In the genomic region with DNA sequence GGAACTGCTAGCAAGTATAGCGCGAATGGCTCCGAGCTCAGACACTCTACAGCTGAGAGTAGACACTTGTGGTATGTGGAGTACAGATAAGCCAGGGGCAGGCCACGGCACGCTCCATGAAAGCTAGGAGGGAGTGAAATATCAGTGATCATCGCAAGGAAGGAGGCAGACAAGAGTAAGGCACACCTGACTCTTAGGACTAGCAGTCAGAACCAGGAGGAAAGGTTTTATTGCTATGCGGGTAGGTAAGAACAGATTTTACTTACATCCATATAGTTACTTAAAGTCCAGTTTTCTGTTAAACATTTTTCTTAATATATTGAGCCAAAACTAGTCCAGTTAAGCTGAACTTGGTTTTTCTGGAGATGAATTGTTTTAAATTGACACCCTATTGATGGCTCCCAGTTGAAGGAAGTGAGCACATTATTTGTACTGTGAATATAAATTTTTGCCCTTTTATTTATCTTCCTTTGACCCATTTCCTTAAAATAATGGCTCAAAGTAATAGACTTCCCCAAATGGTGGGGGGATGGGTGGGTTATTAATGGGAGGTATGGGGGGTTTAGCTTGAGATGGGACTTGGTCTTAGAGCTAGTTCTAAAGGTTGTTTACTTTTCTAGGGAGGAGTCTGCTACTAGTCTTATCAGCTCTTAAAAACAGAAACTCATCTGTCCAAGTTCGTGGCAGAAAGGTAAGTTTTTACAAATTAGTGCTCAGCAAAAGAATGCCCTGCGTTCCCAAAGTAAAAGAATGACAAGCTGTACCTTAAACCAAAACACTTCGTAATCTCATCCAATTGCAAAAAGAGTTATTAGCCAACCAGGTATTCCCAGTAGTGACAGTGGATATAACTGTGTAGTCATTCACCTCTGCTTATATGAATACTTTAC, we compare ENCODE assay signal across 8 cellular contexts. TPM values are rescaled to one million over a fixed set of nuclear protein-coding genes. Genes with fewer than 3 reads are reported as not detected.
DNase-seq lines count a peak whose midpoint lies in the region; ATAC-seq, FAIRE-seq and TF ChIP-seq lines count a peak whose summit lies in the region.

No MANE protein-coding gene starts in this region.

- H3K4me3 Mint-ChIP-seq in Caco-2 (ENCODE audit: unreplicated experiment), result no peak overlapping the region
- peak overlapping the region; percentile 60; the same call in 1 of the 2 replicates for H3K4me3 Mint-ChIP-seq in HFFc6
- H3K4me3 Mint-ChIP-seq in naive B cell, result peak overlapping the region in 4 of 8 donors; percentile 29 to 69 (median 46)

- H3K27me3 Mint-ChIP-seq in Caco-2 (ENCODE audit: insufficient read depth, unreplicated experiment) (no peaks in the 10 kb centered on the region), HFFc6 (ENCODE audit: insufficient read depth) (peaks cover 14% of the 10 kb centered on the region), naive B cell (no peaks in the 10 kb centered on the region)

- WGBS in K562 (ENCODE audit: insufficient coverage, low coverage, missing lambda C conversion rate), result 4% methylated on average over 10 of the region's 10 CpGs
- WGBS in upper lobe of left lung, 2 donors, result 42 to 61% methylated on average over 10 of the region's 10 CpGs

- intact Hi-C loops in Caco-2 (cut with micrococcal nuclease; ENCODE audit: unreplicated experiment), result no loop called here
- intact Hi-C loops in K562 (cut with micrococcal nuclease), result loop anchor here (5.0 kb wide), 1 partner anchor 64 kb away; no protein-coding TSS in a partner anchor

- TF ChIP-seq EP300 in K562 (IDR thresholded peaks at IDR 0.05; ENCODE audit: low read length) (peak; percentile 55; the same call in 1 of the 2 replicates), upper lobe of left lung (IDR thresholded peaks at IDR 0.05) (no peak)

- DNase-seq in Caco-2 (peak; percentile 36 to 67), HFFc6 (no peak), K562 (ENCODE audit: extremely low read depth in 1 of 4, low spot score in 3 of 4) (peak in 3 of 4 experiments; percentile 35 to 89 (median 61)), naive B cell (no peak), upper lobe of left lung (no peak)

- no TSS peak for BruUV-seq in Caco-2 (replicated peaks; lab: Mats Ljungman, UMichigan)
- BruUV-seq in K562 (replicated peaks; lab: Mats Ljungman, UMichigan), result no TSS peak

- peaks cover 38% of the 10 kb centered on the region for H3K4me1 ChIP-seq in Caco-2
- peaks cover 26 to 31% of the 10 kb centered on the region in 2 experiments; a peak in 4 of 5 replicates for H3K4me1 ChIP-seq in K562 (replicated peaks in 1 of 2; ENCODE audit: control insufficient read depth in 2 of 2, insufficient read depth in 2 of 2, low read length in 2 of 2)
- peaks cover 45 to 60% (median 51%) of the 10 kb centered on the region in 4 donors for H3K4me1 ChIP-seq in upper lobe of left lung

- no peaks in the 10 kb centered on the region for H3K9me1 ChIP-seq in K562 (ENCODE audit: control insufficient read depth, insufficient read depth, low read length)

- H3K4me1 Mint-ChIP-seq in Caco-2 (ENCODE audit: low read depth, unreplicated experiment) (peaks cover 19% of the 10 kb centered on the region), HFFc6 (ENCODE audit: low read depth) (peaks cover 47% of the 10 kb centered on the region), naive B cell (peaks cover 22 to 46% (median 42%) of the 10 kb centered on the region in 3 donors)

- H3K36me3 ChIP-seq in Caco-2 (ENCODE audit: control insufficient read depth, insufficient read depth, low read length) (peaks cover 9% of the 10 kb centered on the region), K562 (ENCODE audit: control insufficient read depth, insufficient read depth, low read length) (peaks cover 96% of the 10 kb centered on the region), upper lobe of left lung (peaks cover 48 to 87% (median 60%) of the 10 kb centered on the region in 4 donors)

- in situ Hi-C loops in K562 (cut with MboI), result no loop called here

- peak overlapping the region; percentile 67 to 87; a peak in 3 of 4 replicates for H3K9ac ChIP-seq in K562 (ENCODE audit: insufficient read depth in 1 of 2, low read depth in 2 of 2, low read length in 2 of 2)

- H3K4me2 ChIP-seq in K562 (ENCODE audit: insufficient read depth, low read length), result peak overlapping the region; percentile 99

- peaks cover 99% of the 10 kb centered on the region for H3K79me2 ChIP-seq in K562 (ENCODE audit: control insufficient read depth, insufficient read depth, low read length)

- no peaks in the 10 kb centered on the region for H3K9me3 ChIP-seq in Caco-2
- H3K9me3 ChIP-seq in K562 (replicated peaks; ENCODE audit: control insufficient read depth, insufficient read depth, low read depth, low read length), result no peaks in the 10 kb centered on the region
- H3K9me3 ChIP-seq in upper lobe of left lung, result no peaks in the 10 kb centered on the region

- H4K20me1 ChIP-seq in K562 (replicated peaks; ENCODE audit: control insufficient read depth, insufficient read depth, low read length), result peaks cover 61% of the 10 kb centered on the region

- H2AFZ ChIP-seq in K562 (ENCODE audit: low read depth, low read length), result no peak overlapping the region

- peak; percentile 87 for FAIRE-seq in K562 (lab: Jason Lieb, UNC)

- TF ChIP-seq CTCF in Caco-2 (IDR thresholded peaks at IDR 0.05; ENCODE audit: insufficient read depth in 1 of 2, low read depth in 1 of 2, low read length in 1 of 2, severe bottlenecking in 1 of 2, unreplicated experiment in 1 of 2) (no peak), HFFc6 (IDR thresholded peaks at IDR 0.05) (no peak), K562 (IDR thresholded peaks at IDR 0.05 in 2 of 3, conservative IDR thresholded peaks at IDR 0.05 in 1 of 3; ENCODE audit: insufficient read depth in 2 of 3, low read depth in 1 of 3, low read length in 3 of 3) (peak in 1 of 3 experiments; percentile 4; a peak in 1 of 6 replicates), upper lobe of left lung (IDR thresholded peaks at IDR 0.05) (no peak)

- H3K27ac Mint-ChIP-seq in Caco-2 (ENCODE audit: unreplicated experiment) (peak overlapping the region; percentile 80), HFFc6 (peak overlapping the region; percentile 66), naive B cell (peak overlapping the region in 4 of 6 donors; percentile 10 to 83 (median 66))

- no peaks in the 10 kb centered on the region for H3K9me3 Mint-ChIP-seq in Caco-2 (ENCODE audit: unreplicated experiment)
- no peaks in the 10 kb centered on the region for H3K9me3 Mint-ChIP-seq in HFFc6
- H3K9me3 Mint-ChIP-seq in naive B cell, result no peaks in the 10 kb centered on the region

- TF ChIP-seq POLR2A in K562 (conservative IDR thresholded peaks at IDR 0.05), result peak; percentile 50
- TF ChIP-seq POLR2A in upper lobe of left lung (IDR thresholded peaks at IDR 0.05), result no peak

- POLR2A ChIA-PET in Caco-2 (lab: Charles Lee), result interaction anchor here (0.6 to 1.7 kb wide), 7 partner anchors 14 to 55 kb away, joined by 3 to 15 read pairs (median 5); a partner anchor contains a TSS
- POLR2A ChIA-PET in K562 (lab: Yijun Ruan, JAX), result interaction anchor here (0.7 to 5.3 kb wide), 29 partner anchors 8 to 113 kb away, joined by 3 to 110 read pairs (median 5); a partner anchor contains a TSS

- peak overlapping the region; percentile 75 for H3K27ac ChIP-seq in K562 (ENCODE audit: extremely low read depth, low read depth, low read length)
- H3K27ac ChIP-seq in upper lobe of left lung, result no peak overlapping the region

- peaks cover 9% of the 10 kb centered on the region for H3K36me3 Mint-ChIP-seq in Caco-2 (ENCODE audit: insufficient read depth, unreplicated experiment)
- H3K36me3 Mint-ChIP-seq in HFFc6 (ENCODE audit: low read depth), result peaks cover 35% of the 10 kb centered on the region
- H3K36me3 Mint-ChIP-seq in naive B cell, result peaks cover 20 to 25% of the 10 kb centered on the region in 2 donors

- ATAC-seq in K562 (peak; percentile 73), naive B cell (ENCODE audit: low read depth in 2 of 2) (no peak), HG02973 (IDR thresholded peaks at IDR 0.05; ENCODE audit: unreplicated experiment) (no peak), GM21526 (IDR thresholded peaks at IDR 0.05; ENCODE audit: low FRiP score, unreplicated experiment) (no peak), upper lobe of left lung (ENCODE audit: low FRiP score in 2 of 2) (no peak), HG03045 (IDR thresholded peaks at IDR 0.05; ENCODE audit: unreplicated experiment) (no peak)

- CTCF ChIA-PET in Caco-2 (lab: Charles Lee), result interaction anchor here (0.6 to 3.0 kb wide), 4 partner anchors 35 to 116 kb away, joined by 3 to 21 read pairs (median 4); a partner anchor contains a TSS
- CTCF ChIA-PET in K562 (lab: Yijun Ruan, JAX; ENCODE audit: low intra/inter-chr PET ratio), result interaction anchor here (0.5 to 1.3 kb wide), 2 partner anchors 82 to 274 kb away, joined by 3 read pairs; no protein-coding TSS in a partner anchor

- H3K27me3 ChIP-seq in Caco-2 (replicated peaks; ENCODE audit: control insufficient read depth, insufficient read depth, low read length), result no peaks in the 10 kb centered on the region
- H3K27me3 ChIP-seq in K562 (ENCODE audit: control insufficient read depth in 2 of 2, insufficient read depth in 2 of 2, low read length in 2 of 2), result no peaks in the 10 kb centered on the region
- no peaks in the 10 kb centered on the region for H3K27me3 ChIP-seq in upper lobe of left lung

- H3K4me3 ChIP-seq in Caco-2 (ENCODE audit: low read depth, low read length) (no peak overlapping the region), K562 (peak overlapping the region; percentile 71; the same call in 1 of the 2 replicates), upper lobe of left lung (peak overlapping the region in 1 of 4 donors; percentile 82)

- TF ChIP-seq RAD21 in K562 (CRISPR knock-in tag; conservative IDR thresholded peaks at IDR 0.05 in 1 of 2, IDR thresholded peaks at IDR 0.05 in 1 of 2), result peak in 1 of 2 experiments; percentile 10; a peak in 1 of 4 replicates

RNA-seq across cellular contexts. Expression of a gene that starts 5.8 kb away (rescaled TPM):
- total RNA-seq in Caco-2 (2022) (1,364 and 1,426 TPM in 2 replicates), K562 (2014; rRNA removed) (1,166 and 1,242 TPM in 2 replicates), K562 (2014; rRNA removed; fragmentation: Illumina TruSeq; extraction: Trizol) (1,479 and 1,871 TPM in 2 replicates), K562 (2015; rRNA removed; fragmentation: Illumina TruSeq; extraction: Trizol) (1,215 and 1,277 TPM in 2 replicates), K562 (2021) (1,768 and 1,994 TPM in 2 replicates), upper lobe of left lung (100 to 1,000 TPM; 255 to 870 (median 475) TPM)
- total RNA-seq in HFFc6 (2021; fragmentation: NEBNext Ultra II Directional; extraction: Animal tissue kit (Norgen Biotek cat#: 25700)), result 1,000 to 10,000 TPM in 3 of 6 experiments, 100 to 1,000 TPM in 3; 768 to 1,141 (median 1,018) TPM
- 585 and 1,170 TPM in 2 replicates for total RNA-seq in K562 (2011; cell fraction: chromatin; rRNA removed; ENCODE audit: low replicate concordance)
- total RNA-seq in K562 (2011; cell fraction: nucleolus; rRNA removed), result 342 and 393 TPM in 2 replicates
- 680 and 890 TPM in 2 replicates for total RNA-seq in K562 (2011; cell fraction: nucleoplasm; rRNA removed)
- polyA plus RNA-seq in K562 (2011; rRNA removed) (1,105 and 1,247 TPM in 2 replicates), K562 (2014; fragmentation: Illumina TruSeq; extraction: Trizol) (2,677 and 2,919 TPM in 2 replicates), K562 (2014; fragmentation: Nextera tagmentation; extraction: Ambion mirVana) (1,000 to 10,000 TPM; 1,815 to 2,152 TPM), K562 (2014; rRNA removed) (2,590 and 2,703 TPM in 2 replicates), naive B cell (ENCODE audit: low read depth in 6 of 6) (100 to 1,000 TPM; 658 to 830 (median 791) TPM)
- polyA plus RNA-seq in K562 (2011; cell fraction: cytosol; rRNA removed), result 544 and 1,005 TPM in 2 replicates
- polyA plus RNA-seq in K562 (2011; cell fraction: nucleus; rRNA removed), result 747 and 1,095 TPM in 2 replicates
- 2,696 and 3,059 TPM in 2 replicates for polyA plus RNA-seq in K562 (2012)
- polyA minus RNA-seq in K562 (2011; rRNA and poly(A)+ RNA removed), result 2,157 and 2,253 TPM in 2 replicates
- polyA minus RNA-seq in K562 (2011; cell fraction: cytosol; rRNA and poly(A)+ RNA removed), result 731 and 750 TPM in 2 replicates
- polyA minus RNA-seq in K562 (2011; cell fraction: nucleus; rRNA and poly(A)+ RNA removed), result 346 and 811 TPM in 2 replicates

RNA-seq across cellular contexts. Expression of a gene that starts 6.4 kb away (rescaled TPM):
- total RNA-seq in Caco-2 (2022) (85.2 and 85.5 TPM in 2 replicates), K562 (2014; rRNA removed) (41.8 and 50.5 TPM in 2 replicates), K562 (2014; rRNA removed; fragmentation: Illumina TruSeq; extraction: Trizol) (80.2 and 106 TPM in 2 replicates), K562 (2015; rRNA removed; fragmentation: Illumina TruSeq; extraction: Trizol) (55.3 and 60.8 TPM in 2 replicates), K562 (2021) (72.6 and 82.3 TPM in 2 replicates), upper lobe of left lung (10 to 100 TPM; 15.5 to 48.2 (median 36.1) TPM)
- 100 to 1,000 TPM in 4 of 6 experiments, 10 to 100 TPM in 2; 76.8 to 128 (median 117) TPM for total RNA-seq in HFFc6 (2021; fragmentation: NEBNext Ultra II Directional; extraction: Animal tissue kit (Norgen Biotek cat#: 25700))
- 33.7 and 89.9 TPM in 2 replicates for total RNA-seq in K562 (2011; cell fraction: chromatin; rRNA removed; ENCODE audit: low replicate concordance)
- 22.3 and 27.9 TPM in 2 replicates for total RNA-seq in K562 (2011; cell fraction: nucleolus; rRNA removed)
- total RNA-seq in K562 (2011; cell fraction: nucleoplasm; rRNA removed), result 59.4 and 101 TPM in 2 replicates
- polyA plus RNA-seq in K562 (2011; rRNA removed) (81.2 and 102 TPM in 2 replicates), K562 (2014; fragmentation: Illumina TruSeq; extraction: Trizol) (51.2 and 59.2 TPM in 2 replicates), K562 (2014; fragmentation: Nextera tagmentation; extraction: Ambion mirVana) (10 to 100 TPM; 49.8 to 53.2 TPM), K562 (2014; rRNA removed) (32.6 and 39.3 TPM in 2 replicates), naive B cell (ENCODE audit: low read depth in 6 of 6) (10 to 100 TPM; 12.3 to 31.8 (median 24.1) TPM)
- polyA plus RNA-seq in K562 (2011; cell fraction: cytosol; rRNA removed), result 28.5 and 57.8 TPM in 2 replicates
- 25.8 and 37.9 TPM in 2 replicates for polyA plus RNA-seq in K562 (2011; cell fraction: nucleus; rRNA removed)
- 28.8 and 37.9 TPM in 2 replicates for polyA plus RNA-seq in K562 (2012)
- polyA minus RNA-seq in K562 (2011; rRNA and poly(A)+ RNA removed), result 208 and 238 TPM in 2 replicates
- polyA minus RNA-seq in K562 (2011; cell fraction: cytosol; rRNA and poly(A)+ RNA removed), result 65.3 and 84.1 TPM in 2 replicates
- polyA minus RNA-seq in K562 (2011; cell fraction: nucleus; rRNA and poly(A)+ RNA removed), result 16.3 and 30.9 TPM in 2 replicates

RNA-seq across cellular contexts. Expression of a gene that starts 14.5 kb away (rescaled TPM):
- 5.7 and 6.2 TPM in 2 replicates for total RNA-seq in Caco-2 (2022)
- total RNA-seq in HFFc6 (2021; fragmentation: NEBNext Ultra II Directional; extraction: Animal tissue kit (Norgen Biotek cat#: 25700)), result under 1 TPM; 0.21 to 0.59 (median 0.32) TPM
- total RNA-seq in K562 (2011; cell fraction: chromatin; rRNA removed; ENCODE audit: low replicate concordance), result 108 and 191 TPM in 2 replicates
- 118 and 137 TPM in 2 replicates for total RNA-seq in K562 (2011; cell fraction: nucleolus; rRNA removed)
- 98.5 and 115 TPM in 2 replicates for total RNA-seq in K562 (2011; cell fraction: nucleoplasm; rRNA removed)
- 221 and 269 TPM in 2 replicates for total RNA-seq in K562 (2014; rRNA removed)
- 134 and 157 TPM in 2 replicates for total RNA-seq in K562 (2014; rRNA removed; fragmentation: Illumina TruSeq; extraction: Trizol)
- 177 and 178 TPM in 2 replicates for total RNA-seq in K562 (2015; rRNA removed; fragmentation: Illumina TruSeq; extraction: Trizol)
- 244 and 252 TPM in 2 replicates for total RNA-seq in K562 (2021)
- polyA plus RNA-seq in K562 (2011; rRNA removed), result 208 TPM in 2 replicates
- polyA plus RNA-seq in K562 (2011; cell fraction: cytosol; rRNA removed), result 231 and 451 TPM in 2 replicates
- 232 and 428 TPM in 2 replicates for polyA plus RNA-seq in K562 (2011; cell fraction: nucleus; rRNA removed)
- polyA plus RNA-seq in K562 (2012), result 162 and 214 TPM in 2 replicates
- 246 and 282 TPM in 2 replicates for polyA plus RNA-seq in K562 (2014; fragmentation: Illumina TruSeq; extraction: Trizol)
- 10 to 100 TPM; 12.3 to 44.5 TPM for polyA plus RNA-seq in K562 (2014; fragmentation: Nextera tagmentation; extraction: Ambion mirVana)
- 225 and 229 TPM in 2 replicates for polyA plus RNA-seq in K562 (2014; rRNA removed)
- polyA minus RNA-seq in K562 (2011; rRNA and poly(A)+ RNA removed), result 71.3 and 109 TPM in 2 replicates
- 78.1 and 100 TPM in 2 replicates for polyA minus RNA-seq in K562 (2011; cell fraction: cytosol; rRNA and poly(A)+ RNA removed)
- polyA minus RNA-seq in K562 (2011; cell fraction: nucleus; rRNA and poly(A)+ RNA removed), result 67.6 and 73.9 TPM in 2 replicates
- polyA plus RNA-seq in naive B cell (ENCODE audit: low read depth in 6 of 6), result 1 to 10 TPM in 3 of 6 donors, under 1 TPM in 2, not detected in 1; 0.51 to 3.6 (median 1.5) TPM
- 10 to 100 TPM in 2 of 6 donors, 1 to 10 TPM in 4; 2.7 to 16.8 (median 9.3) TPM for total RNA-seq in upper lobe of left lung

RNA-seq across cellular contexts. Expression of a gene that starts 38.6 kb away (rescaled TPM):
- 129 and 133 TPM in 2 replicates for total RNA-seq in Caco-2 (2022)
- 100 to 1,000 TPM; 178 to 225 (median 200) TPM for total RNA-seq in HFFc6 (2021; fragmentation: NEBNext Ultra II Directional; extraction: Animal tissue kit (Norgen Biotek cat#: 25700))
- 92.5 and 126 TPM in 2 replicates for total RNA-seq in K562 (2011; cell fraction: chromatin; rRNA removed; ENCODE audit: low replicate concordance)
- total RNA-seq in K562 (2011; cell fraction: nucleolus; rRNA removed), result 75.9 and 83.9 TPM in 2 replicates
- 128 and 170 TPM in 2 replicates for total RNA-seq in K562 (2011; cell fraction: nucleoplasm; rRNA removed)
- total RNA-seq in K562 (2014; rRNA removed), result 137 and 157 TPM in 2 replicates
- 233 and 284 TPM in 2 replicates for total RNA-seq in K562 (2014; rRNA removed; fragmentation: Illumina TruSeq; extraction: Trizol)
- total RNA-seq in K562 (2015; rRNA removed; fragmentation: Illumina TruSeq; extraction: Trizol), result 142 and 156 TPM in 2 replicates
- total RNA-seq in K562 (2021), result 187 and 192 TPM in 2 replicates
- polyA plus RNA-seq in K562 (2011; rRNA removed), result 473 and 482 TPM in 2 replicates
- 231 and 446 TPM in 2 replicates for polyA plus RNA-seq in K562 (2011; cell fraction: cytosol; rRNA removed)
- 125 and 220 TPM in 2 replicates for polyA plus RNA-seq in K562 (2011; cell fraction: nucleus; rRNA removed)
- polyA plus RNA-seq in K562 (2012), result 265 and 413 TPM in 2 replicates
- 277 and 293 TPM in 2 replicates for polyA plus RNA-seq in K562 (2014; fragmentation: Illumina TruSeq; extraction: Trizol)
- 100 to 1,000 TPM; 437 to 487 TPM for polyA plus RNA-seq in K562 (2014; fragmentation: Nextera tagmentation; extraction: Ambion mirVana)
- 177 and 232 TPM in 2 replicates for polyA plus RNA-seq in K562 (2014; rRNA removed)
- 329 and 369 TPM in 2 replicates for polyA minus RNA-seq in K562 (2011; rRNA and poly(A)+ RNA removed)
- polyA minus RNA-seq in K562 (2011; cell fraction: cytosol; rRNA and poly(A)+ RNA removed), result 167 and 216 TPM in 2 replicates
- polyA minus RNA-seq in K562 (2011; cell fraction: nucleus; rRNA and poly(A)+ RNA removed), result 21.7 and 60.2 TPM in 2 replicates
- polyA plus RNA-seq in naive B cell (ENCODE audit: low read depth in 6 of 6), result 100 to 1,000 TPM; 166 to 227 (median 177) TPM
- total RNA-seq in upper lobe of left lung, result 100 to 1,000 TPM in 3 of 6 donors, 10 to 100 TPM in 3; 55.5 to 132 (median 96.7) TPM

Comparison
In these comparisons a context has a peak if more than half of its experiments do, and no peak if none do; other contexts are left out.
1. DNase-seq: peak in Caco-2 (2 of 2) and K562 (3 of 4); none in HFFc6 (single experiment), naive B cell (single experiment) and upper lobe of left lung (0 of 2).
2. RNA of a gene that starts 14.5 kb away (total RNA-seq): 98.5 to 269 TPM in K562; 2.7 to 16.8 TPM in upper lobe of left lung, 5.7 to 6.2 TPM in Caco-2 and 0.21 to 0.59 TPM in HFFc6; every median in the first group is over 4 times any median in the second.
3. Peak in every context shown above with its lines, with median percentiles within 50 percentile points of each other: H3K27ac Mint-ChIP-seq.